ENCODE assay signal across 8 cellular contexts in the genomic region with DNA sequence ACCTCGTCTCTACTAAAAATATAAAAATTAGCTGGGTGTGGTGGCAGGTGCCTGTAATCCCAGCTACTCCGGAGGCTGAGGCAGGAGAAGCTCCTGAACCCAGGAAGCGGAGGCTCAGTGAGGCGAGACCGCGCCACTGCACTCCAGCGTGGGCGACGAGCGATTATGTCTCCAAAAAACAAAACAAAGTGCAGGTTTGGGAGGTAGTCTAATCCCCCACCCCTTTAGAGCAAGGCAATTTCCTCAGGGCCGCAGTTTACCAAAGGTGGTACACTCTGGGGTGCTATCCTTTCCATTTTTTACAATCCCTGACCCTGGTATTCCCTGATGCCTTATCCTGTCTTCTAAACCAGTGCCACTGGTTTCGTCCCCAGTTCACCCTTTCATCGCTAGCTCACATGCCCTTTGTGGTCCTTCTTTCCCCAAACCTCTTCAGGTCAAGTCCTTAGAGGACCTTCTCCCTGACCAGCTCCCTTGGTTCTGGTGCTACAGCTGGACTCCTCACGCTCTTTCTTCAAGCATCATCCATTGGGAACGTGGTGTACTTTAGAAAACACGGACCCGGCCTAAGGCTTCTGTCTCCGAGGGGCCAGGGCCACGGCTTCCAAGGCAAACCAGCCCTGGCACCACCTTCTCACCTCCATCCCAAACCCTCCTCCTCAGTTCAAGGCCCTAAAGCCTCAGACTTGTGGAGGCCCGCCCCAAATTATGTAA. TPM values are rescaled to one million over a fixed set of nuclear protein-coding genes. Genes with fewer than 3 reads are reported as not detected.
DNase-seq lines count a peak whose midpoint lies in the region; ATAC-seq and TF ChIP-seq lines count a peak whose summit lies in the region.

No MANE protein-coding gene starts in this region.

- CTCF ChIA-PET in activated CD4-positive, alpha-beta memory T cell treated with anti-CD3 and anti-CD28 coated beads for 36 hours (lab: Charles Lee): interaction anchor here (0.7 to 9.2 kb wide), 8 partner anchors 10 to 137 kb away, joined by 3 to 76 read pairs (median 8); a partner anchor contains a TSS

- H3K9me3 Mint-ChIP-seq in activated naive CD4-positive, alpha-beta T cell treated with anti-CD3 and anti-CD28 coated beads, Interleukin-2, amount 50 U/mL, for 24 hours: no peaks in the 10 kb centered on the region
- no peaks in the 10 kb centered on the region for H3K9me3 Mint-ChIP-seq in activated CD4-positive, alpha-beta memory T cell treated with anti-CD3 and anti-CD28 coated beads for 36 hours

- H3K9me3 ChIP-seq in right cardiac atrium (ENCODE audit: control insufficient read depth, low read length): no peaks in the 10 kb centered on the region
- H3K9me3 ChIP-seq in spleen: no peaks in the 10 kb centered on the region

- H3K36me3 ChIP-seq in spleen: peaks cover 0 to 3% (median 0%) of the 10 kb centered on the region in 6 donors

- DNase-seq in activated naive CD4-positive, alpha-beta T cell (lab: John Stamatoyannopoulos, UW): no peak
- DNase-seq in activated CD4-positive, alpha-beta memory T cell treated with anti-CD3 and anti-CD28 coated beads for 36 hours: peak; percentile 18
- DNase-seq in right cardiac atrium: no peak
- peak; percentile 78 for DNase-seq in spleen
- DNase-seq in UCSD-AML1 (lab: John Stamatoyannopoulos, UW; ENCODE audit: unreplicated experiment): no peak

- H3K4me3 ChIP-seq in right cardiac atrium (ENCODE audit: low read length) (peak overlapping the region; percentile 67), spleen (peak overlapping the region; percentile 67 to 90 (median 82))

- no peak for TF ChIP-seq CTCF in spleen (IDR thresholded peaks at IDR 0.05 in 8 of 11, conservative IDR thresholded peaks at IDR 0.05 in 3 of 11)

- 63% methylated on average over 20 of the region's 20 CpGs for WGBS in right cardiac atrium
- WGBS in spleen, 5 donors: 61 to 66% (median 62%) methylated on average over 20 of the region's 20 CpGs

- intact Hi-C loops in activated CD4-positive, alpha-beta memory T cell treated with anti-CD3 and anti-CD28 coated beads for 36 hours (cut with micrococcal nuclease): loop anchor here (1.0 to 5.0 kb wide), 3 partner anchors 54 to 617 kb away; a partner anchor contains a TSS
- intact Hi-C loops in right cardiac atrium (cut with DNase I): loop anchor here in 3 of 4 donors (5.0 to 10.0 kb wide), 3 partner anchors 50 to 67 kb away; a partner anchor contains a TSS
- intact Hi-C loops in spleen (cut with DNase I; ENCODE audit: low total_unique reads): loop anchor here (5.0 kb wide), 1 partner anchor 52 kb away; a partner anchor contains a TSS

- H3K27ac ChIP-seq in right cardiac atrium (ENCODE audit: low read length): peak overlapping the region; percentile 32
- peak overlapping the region; percentile 91 to 96 (median 92) for H3K27ac ChIP-seq in spleen

- ATAC-seq in right cardiac atrium: no peak
- ATAC-seq in GM21381 (IDR thresholded peaks at IDR 0.05; ENCODE audit: unreplicated experiment): no peak
- ATAC-seq in HG02588 (IDR thresholded peaks at IDR 0.05; ENCODE audit: unreplicated experiment): no peak

- H3K4me1 ChIP-seq in right cardiac atrium (ENCODE audit: control insufficient read depth, insufficient read depth, low read length): peaks cover 5% of the 10 kb centered on the region
- peaks cover 18 to 71% (median 35%) of the 10 kb centered on the region in 6 donors for H3K4me1 ChIP-seq in spleen

- H3K27ac Mint-ChIP-seq in activated naive CD4-positive, alpha-beta T cell treated with anti-CD3 and anti-CD28 coated beads, Interleukin-2, amount 50 U/mL, for 24 hours: peak overlapping the region; percentile 94
- H3K27ac Mint-ChIP-seq in activated CD4-positive, alpha-beta memory T cell treated with anti-CD3 and anti-CD28 coated beads for 36 hours: peak overlapping the region; percentile 90

- TF ChIP-seq POLR2A in spleen (IDR thresholded peaks at IDR 0.05): no peak

- H3K4me1 Mint-ChIP-seq in activated naive CD4-positive, alpha-beta T cell treated with anti-CD3 and anti-CD28 coated beads, Interleukin-2, amount 50 U/mL, for 24 hours: peaks cover 52% of the 10 kb centered on the region
- H3K4me1 Mint-ChIP-seq in activated CD4-positive, alpha-beta memory T cell treated with anti-CD3 and anti-CD28 coated beads for 36 hours (ENCODE audit: low read depth): peaks cover 50% of the 10 kb centered on the region

- H3K27me3 ChIP-seq in right cardiac atrium (ENCODE audit: control insufficient read depth, insufficient read depth): no peaks in the 10 kb centered on the region
- no peaks in the 10 kb centered on the region for H3K27me3 ChIP-seq in spleen (replicated peaks in 1 of 7)

- H3K36me3 Mint-ChIP-seq in activated naive CD4-positive, alpha-beta T cell treated with anti-CD3 and anti-CD28 coated beads, Interleukin-2, amount 50 U/mL, for 24 hours: peaks cover 2% of the 10 kb centered on the region
- H3K36me3 Mint-ChIP-seq in activated CD4-positive, alpha-beta memory T cell treated with anti-CD3 and anti-CD28 coated beads for 36 hours: peaks cover 12% of the 10 kb centered on the region

- POLR2A ChIA-PET in activated CD4-positive, alpha-beta memory T cell treated with anti-CD3 and anti-CD28 coated beads for 36 hours (lab: Charles Lee): interaction anchor here (1.1 to 2.6 kb wide), 4 partner anchors 20 to 61 kb away, joined by 3 to 15 read pairs (median 6); a partner anchor contains a TSS

- peak overlapping the region; percentile 94 for H3K4me3 Mint-ChIP-seq in activated naive CD4-positive, alpha-beta T cell treated with anti-CD3 and anti-CD28 coated beads, Interleukin-2, amount 50 U/mL, for 24 hours
- H3K4me3 Mint-ChIP-seq in activated CD4-positive, alpha-beta memory T cell treated with anti-CD3 and anti-CD28 coated beads for 36 hours: peak overlapping the region; percentile 92

- H3K27me3 Mint-ChIP-seq in activated naive CD4-positive, alpha-beta T cell treated with anti-CD3 and anti-CD28 coated beads, Interleukin-2, amount 50 U/mL, for 24 hours: no peaks in the 10 kb centered on the region
- H3K27me3 Mint-ChIP-seq in activated CD4-positive, alpha-beta memory T cell treated with anti-CD3 and anti-CD28 coated beads for 36 hours: no peaks in the 10 kb centered on the region

RNA-seq across cellular contexts. Expression of a gene that starts 0.9 kb away (rescaled TPM):
- 10 to 100 TPM; 52.5 to 60.3 TPM for total RNA-seq in activated CD4-positive, alpha-beta memory T cell treated with anti-CD3 and anti-CD28 coated beads for 36 hours
- total RNA-seq in right cardiac atrium (10 to 100 TPM; 14.2 to 16.8 (median 15.2) TPM), spleen (10 to 100 TPM; 23.7 to 38.1 (median 27.6) TPM)
- polyA plus RNA-seq in right cardiac atrium (20.5 TPM), spleen (10 to 100 TPM; 24.6 to 31.4 (median 28.3) TPM)

RNA-seq across cellular contexts. Expression of a gene that starts 1.5 kb away (rescaled TPM):
- total RNA-seq in activated CD4-positive, alpha-beta memory T cell treated with anti-CD3 and anti-CD28 coated beads for 36 hours: 10 to 100 TPM; 26.9 to 28.4 TPM
- total RNA-seq in right cardiac atrium (10 to 100 TPM; 11.8 to 19.5 (median 15.4) TPM), spleen (10 to 100 TPM in 6 of 7 donors, 1 to 10 TPM in 1; 9.7 to 13.8 (median 11.6) TPM)
- polyA plus RNA-seq in right cardiac atrium (8.8 TPM), spleen (1 to 10 TPM; 4.9 to 9.5 (median 5.5) TPM)

RNA-seq across cellular contexts. Expression of a gene that starts 50.6 kb away (rescaled TPM):
- not detected for total RNA-seq in activated CD4-positive, alpha-beta memory T cell treated with anti-CD3 and anti-CD28 coated beads for 36 hours
- total RNA-seq in right cardiac atrium (not detected), spleen (1 to 10 TPM in 1 of 7 donors, under 1 TPM in 3, not detected in 3; 0.17 to 1.6 (median 0.62) TPM)
- polyA plus RNA-seq in right cardiac atrium (not detected), spleen (under 1 TPM; 0.04 to 0.19 (median 0.09) TPM)

RNA-seq across cellular contexts. Expression of a gene that starts 55.0 kb away (rescaled TPM):
- 10 to 100 TPM; 17.3 to 19.1 TPM for total RNA-seq in activated CD4-positive, alpha-beta memory T cell treated with anti-CD3 and anti-CD28 coated beads for 36 hours
- total RNA-seq in right cardiac atrium: 10 to 100 TPM; 13.3 to 15.7 (median 15.6) TPM
- 13.4 TPM for polyA plus RNA-seq in right cardiac atrium
- total RNA-seq in spleen: 10 to 100 TPM; 19.5 to 39.7 (median 23.9) TPM
- 10 to 100 TPM; 15.2 to 19.8 (median 18.2) TPM for polyA plus RNA-seq in spleen

Comparison
In these comparisons a context has a peak if more than half of its experiments do, and no peak if none do; other contexts are left out.
1. DNase-seq: peak in activated CD4-positive, alpha-beta memory T cell treated with anti-CD3 and anti-CD28 coated beads for 36 hours (single experiment) and spleen (single experiment); none in activated naive CD4-positive, alpha-beta T cell (0 of 4), right cardiac atrium (0 of 3) and UCSD-AML1 (single experiment).